In genomic region chr4:186724048-186724860, GRCh38 we compare ENCODE assay signal across 8 cellular contexts. TPM values are rescaled to one million over a fixed set of nuclear protein-coding genes. Genes with fewer than 3 reads are reported as not detected.
DNase-seq lines count a peak whose midpoint lies in the region; ATAC-seq, FAIRE-seq and TF ChIP-seq lines count a peak whose summit lies in the region.

No MANE protein-coding gene starts in this region.

- no peak overlapping the region for H3K4me3 Mint-ChIP-seq in activated CD8-positive, alpha-beta memory T cell treated with anti-CD3 and anti-CD28 coated beads, Interleukin-2, amount 10 ng/mL, durations not matched to agents 7 days and 5 days

- peak overlapping the region; percentile 77; the same call in 1 of the 2 replicates for H2BK15ac ChIP-seq in H1 (ENCODE audit: low read length)

- H3K9me2 ChIP-seq in MM.1S (replicated peaks; ENCODE audit: insufficient read depth, low read length) = no peaks in the 10 kb centered on the region

- peak overlapping the region; percentile 84; the same call in 1 of the 2 replicates for H4K8ac ChIP-seq in H1 (ENCODE audit: extremely low read depth, insufficient read depth, low read length)

- H2BK20ac ChIP-seq in H1 (ENCODE audit: low read length) = no peak overlapping the region

- H3K23ac ChIP-seq in H1 (ENCODE audit: insufficient read length) = no peak overlapping the region

- H3K79me1 ChIP-seq in H1 (ENCODE audit: low read depth, low read length) = no peaks in the 10 kb centered on the region; the same call in 1 of the 2 replicates

- no peak overlapping the region for H3K27ac Mint-ChIP-seq in activated CD8-positive, alpha-beta memory T cell treated with anti-CD3 and anti-CD28 coated beads, Interleukin-2, amount 10 ng/mL, durations not matched to agents 7 days and 5 days

- H2AK5ac ChIP-seq in H1 (ENCODE audit: low read depth, low read length) = no peak overlapping the region

- peak overlapping the region; percentile 77; the same call in 1 of the 2 replicates for H2BK12ac ChIP-seq in H1 (ENCODE audit: low read depth, low read length)

- H2BK5ac ChIP-seq in H1 (ENCODE audit: low read depth, low read length) = peak overlapping the region; percentile 87

- H3K4me3 ChIP-seq in MM.1S (ENCODE audit: low read length) (peak overlapping the region; percentile 64), H1 (ENCODE audit: extremely low read depth in 1 of 4, insufficient read depth in 2 of 4, low read depth in 3 of 4, low read length in 4 of 4) (peak overlapping the region; percentile 75 to 99 (median 96)), upper lobe of right lung (peak overlapping the region; percentile 71)

- H4K91ac ChIP-seq in H1 (replicated peaks; ENCODE audit: insufficient read length, low read length) = peak overlapping the region; percentile 92

- peak in 1 of 2 experiments; percentile 34; a peak in 1 of 3 replicates for TF ChIP-seq POLR2A in H1 (IDR thresholded peaks at IDR 0.05; ENCODE audit: control extremely low read depth in 1 of 2, low read depth in 2 of 2, low read length in 2 of 2)

- H3K27me3 ChIP-seq in MM.1S (replicated peaks; ENCODE audit: insufficient read depth, low read length) (no peaks in the 10 kb centered on the region), H1 (replicated peaks in 1 of 4; ENCODE audit: control insufficient read depth in 3 of 4, extremely low read depth in 1 of 4, insufficient read depth in 3 of 4, low read length in 3 of 4) (peaks cover 0 to 8% (median 0%) of the 10 kb centered on the region in 4 experiments; a peak in 3 of 7 replicates), upper lobe of right lung (peaks cover 13% of the 10 kb centered on the region)

- H3K9ac ChIP-seq in MM.1S (ENCODE audit: low read length) (peak overlapping the region; percentile 92), H1 (replicated peaks in 1 of 4; ENCODE audit: extremely low read depth in 1 of 4, low read depth in 3 of 4, low read length in 3 of 4) (peak overlapping the region; percentile 69 to 88 (median 78))

- H3K79me2 ChIP-seq in MM.1S (ENCODE audit: low read length) (peaks cover 66% of the 10 kb centered on the region), H1 (ENCODE audit: control insufficient read depth in 1 of 2, insufficient read depth in 2 of 2, low read length in 2 of 2) (peaks cover 9 to 38% of the 10 kb centered on the region in 2 experiments)

- H3K27ac ChIP-seq in MM.1S (ENCODE audit: low read length) (peak overlapping the region; percentile 81; the same call in 1 of the 2 replicates), H1 (ENCODE audit: low read depth, low read length) (peak overlapping the region; percentile 91), upper lobe of right lung (peak overlapping the region; percentile 71)

- 1% methylated on average over 34 of the region's 64 CpGs; no CpG with 5 or more reads in 1 of the 2 experiments for WGBS in H1 (ENCODE audit: extremely low coverage in 1 of 2, insufficient coverage in 1 of 2, insufficient read length in 1 of 2, insufficient replicate concordance in 2 of 2, low coverage in 1 of 2, low lambda C conversion rate in 2 of 2, missing lambda C conversion rate in 1 of 2), 2 experiments

- H3K23me2 ChIP-seq in H1 (ENCODE audit: low read depth, low read length) = peaks cover 11% of the 10 kb centered on the region

- ATAC-seq in upper lobe of right lung (peak; percentile 51), GM21619 (IDR thresholded peaks at IDR 0.05; ENCODE audit: unreplicated experiment) (no peak)
- no peak for ATAC-seq in activated CD8-positive, alpha-beta memory T cell treated with anti-CD3 and anti-CD28 coated beads, Interleukin-2, amount 10 ng/mL, durations not matched to agents 7 days and 5 days

- H3K14ac ChIP-seq in H1 (ENCODE audit: insufficient read length) = no peak overlapping the region

- POLR2A ChIA-PET in H1 (lab: Charles Lee; ENCODE audit: partially characterized antibody) = interaction anchor here (0.7 to 2.2 kb wide), 14 partner anchors 8 to 1044 kb away, joined by 3 to 8 read pairs (median 3); partner anchors contain the start of gene F11

- DNase-seq in DMS53 treated with DMSO at 0.1 percent for 48 hours (lab: John Stamatoyannopoulos, UW; ENCODE audit: unreplicated experiment) (peak; percentile 23), MM.1S (peak; percentile 54), H1 (ENCODE audit: low read depth in 1 of 2, low spot score in 2 of 2) (peak in 1 of 2 experiments; percentile 83), medulla oblongata (ENCODE audit: extremely low spot score) (peak; percentile 66), upper lobe of right lung (peak; percentile 72), HPDE6-E6E7 (ENCODE audit: extremely low spot score) (no peak)
- no peak for DNase-seq in activated CD8-positive, alpha-beta memory T cell treated with anti-CD3 and anti-CD28 coated beads, Interleukin-2, amount 10 ng/mL, durations not matched to agents 7 days and 5 days

- H3K18ac ChIP-seq in H1 (ENCODE audit: extremely low read depth, low read length) = peak overlapping the region; percentile 71

- H2BK120ac ChIP-seq in H1 (replicated peaks; ENCODE audit: low read depth, low read length) = peak overlapping the region; percentile 43

- peak overlapping the region; percentile 76 for H4K5ac ChIP-seq in H1 (ENCODE audit: insufficient read length, low read depth, low read length)

- no peaks in the 10 kb centered on the region for H3K9me3 Mint-ChIP-seq in activated CD8-positive, alpha-beta memory T cell treated with anti-CD3 and anti-CD28 coated beads, Interleukin-2, amount 10 ng/mL, durations not matched to agents 7 days and 5 days (ENCODE audit: low read depth)

- H3K27me3 Mint-ChIP-seq in activated CD8-positive, alpha-beta memory T cell treated with anti-CD3 and anti-CD28 coated beads, Interleukin-2, amount 10 ng/mL, durations not matched to agents 7 days and 5 days = peaks cover 59% of the 10 kb centered on the region

- H2AFZ ChIP-seq in MM.1S (ENCODE audit: low read length) (peak overlapping the region; percentile 61; the same call in 1 of the 2 replicates), H1 (ENCODE audit: low read length) (no peak overlapping the region)

- peak overlapping the region; percentile 89 for H3K56ac ChIP-seq in H1 (replicated peaks; ENCODE audit: insufficient read length, low read depth, low read length)

- H3K36me3 Mint-ChIP-seq in activated CD8-positive, alpha-beta memory T cell treated with anti-CD3 and anti-CD28 coated beads, Interleukin-2, amount 10 ng/mL, durations not matched to agents 7 days and 5 days = peaks cover 17% of the 10 kb centered on the region

- peaks cover 9% of the 10 kb centered on the region for H3K4me1 Mint-ChIP-seq in activated CD8-positive, alpha-beta memory T cell treated with anti-CD3 and anti-CD28 coated beads, Interleukin-2, amount 10 ng/mL, durations not matched to agents 7 days and 5 days

- FAIRE-seq in H1 (lab: Jason Lieb, UNC) = no peak

- no peak for TF ChIP-seq RAD21 in H1 (IDR thresholded peaks at IDR 0.05 in 1 of 2, conservative IDR thresholded peaks at IDR 0.05 in 1 of 2; ENCODE audit: low read depth in 2 of 2, low read length in 2 of 2)

- H3K4me1 ChIP-seq in MM.1S (ENCODE audit: low read length) (no peaks in the 10 kb centered on the region), H1 (replicated peaks in 1 of 4; ENCODE audit: control insufficient read depth in 3 of 4, insufficient read depth in 4 of 4, low read length in 3 of 4) (peaks cover 2 to 13% (median 6%) of the 10 kb centered on the region in 4 experiments; a peak in 4 of 7 replicates), upper lobe of right lung (no peaks in the 10 kb centered on the region)

- TF ChIP-seq CTCF in MM.1S (IDR thresholded peaks at IDR 0.05; ENCODE audit: low read length) = no peak
- no peak for TF ChIP-seq CTCF in H1 (IDR thresholded peaks at IDR 0.05; ENCODE audit: control extremely low read depth in 1 of 3, insufficient read depth in 1 of 3, low read depth in 1 of 3, low read length in 3 of 3)
- TF ChIP-seq CTCF in upper lobe of right lung (IDR thresholded peaks at IDR 0.05) = no peak

- H3K4me2 ChIP-seq in MM.1S (ENCODE audit: low read depth, low read length) (peak overlapping the region; percentile 58), H1 (ENCODE audit: insufficient read depth in 1 of 2, low read depth in 2 of 2, low read length in 2 of 2) (peak overlapping the region; percentile 93 to 97)

- intact Hi-C loops in upper lobe of right lung (cut with DNase I) = no loop called here

- H3K36me3 ChIP-seq in MM.1S (replicated peaks; ENCODE audit: insufficient read depth, low read length) = no peaks in the 10 kb centered on the region
- peaks cover 0 to 4% (median 0%) of the 10 kb centered on the region in 4 experiments; a peak in 1 of 8 replicates for H3K36me3 ChIP-seq in H1 (ENCODE audit: control insufficient read depth in 2 of 4, insufficient read depth in 4 of 4, low read length in 3 of 4)
- H3K36me3 ChIP-seq in upper lobe of right lung = no peaks in the 10 kb centered on the region

- no peaks in the 10 kb centered on the region for H3K9me3 ChIP-seq in MM.1S (replicated peaks; ENCODE audit: insufficient read depth, low read length)
- H3K9me3 ChIP-seq in H1 (ENCODE audit: insufficient read depth in 2 of 2, low read depth in 1 of 2, low read length in 1 of 2) = no peaks in the 10 kb centered on the region
- peaks cover 4% of the 10 kb centered on the region for H3K9me3 ChIP-seq in upper lobe of right lung

- peak overlapping the region; percentile 78 for H3K4ac ChIP-seq in H1 (replicated peaks; ENCODE audit: insufficient read length, low read depth, low read length)

- H4K20me1 ChIP-seq in MM.1S (ENCODE audit: insufficient read depth, low read length) (no peaks in the 10 kb centered on the region), H1 (replicated peaks in 1 of 2; ENCODE audit: control insufficient read depth in 1 of 2, insufficient read depth in 2 of 2, low read length in 2 of 2) (peaks cover 9 to 11% of the 10 kb centered on the region in 2 experiments)

- 0 out of 2 replicates have a peak, but pooled peaks cover 5% of the 10 kb centered on the region for H3F3A ChIP-seq in MM.1S (ENCODE audit: insufficient read depth, low read length)

- CTCF ChIA-PET in H1 (lab: Charles Lee; ENCODE audit: partially characterized antibody) = interaction anchor here (0.9 to 1.8 kb wide), 3 partner anchors 54 to 150 kb away, joined by 3 to 4 read pairs (median 3); no protein-coding TSS in a partner anchor
- CTCF ChIA-PET in activated CD8-positive, alpha-beta memory T cell treated with anti-CD3 and anti-CD28 coated beads, Interleukin-2, amount 10 ng/mL, durations not matched to agents 7 days and 5 days (lab: Charles Lee) = no interaction called here

- no peak for TF ChIP-seq EP300 in H1 (IDR thresholded peaks at IDR 0.05; ENCODE audit: borderline replicate concordance in 1 of 2, low read depth in 2 of 2, low read length in 2 of 2)

RNA-seq across cellular contexts. Expression of gene FAT1, which starts 0.6 kb away (rescaled TPM):
- 137 and 144 TPM in 2 replicates for total RNA-seq in H1 (2021; fragmentation: NEBNext Ultra II Directional; extraction: Animal tissue kit (Norgen Biotek cat#: 25700))
- polyA plus RNA-seq in H1 (2011; rRNA removed) = 84.0 and 94.4 TPM in 2 replicates
- 74.4 TPM for polyA plus RNA-seq in H1 (2011; cell fraction: cytosol; rRNA removed)
- polyA plus RNA-seq in H1 (2011; cell fraction: nucleus; rRNA removed) = 371 TPM
- 73.7 to 125 TPM (median 95.6 TPM) in 4 replicates for polyA plus RNA-seq in H1 (2012, experiment 1 of 2)
- polyA plus RNA-seq in H1 (2012, experiment 2 of 2) = 10.8 TPM
- 93.1 TPM for polyA plus RNA-seq in H1 (2013, experiment 1 of 2)
- 69.3 TPM for polyA plus RNA-seq in H1 (2013, experiment 2 of 2)
- 977 and 1,176 TPM in 2 replicates for polyA minus RNA-seq in H1 (2011; rRNA and poly(A)+ RNA removed)
- polyA minus RNA-seq in H1 (2011; cell fraction: cytosol; rRNA and poly(A)+ RNA removed) = 243 TPM
- polyA minus RNA-seq in H1 (2011; cell fraction: nucleus; rRNA and poly(A)+ RNA removed) = 409 TPM
- 84.3 TPM for total RNA-seq in upper lobe of right lung
- total RNA-seq in activated CD8-positive, alpha-beta memory T cell treated with anti-CD3 and anti-CD28 coated beads, Interleukin-2, amount 10 ng/mL, durations not matched to agents 7 days and 5 days = under 1 TPM in 1 of 2 experiments, not detected in 1; 0.05 TPM

Comparison
In these comparisons a context has a peak if more than half of its experiments do, and no peak if none do; other contexts are left out.
1. DNase-seq: peak in DMS53 treated with DMSO at 0.1 percent for 48 hours (single experiment), MM.1S (single experiment), medulla oblongata (single experiment) and upper lobe of right lung (single experiment); none in HPDE6-E6E7 (single experiment) and activated CD8-positive, alpha-beta memory T cell treated with anti-CD3 and anti-CD28 coated beads, Interleukin-2, amount 10 ng/mL, durations not matched to agents 7 days and 5 days (single experiment).
2. RNA of gene FAT1, which starts 0.6 kb away (total RNA-seq): 137 to 144 TPM in H1 and 84.3 TPM in upper lobe of right lung (single experiment); 0.05 TPM in activated CD8-positive, alpha-beta memory T cell treated with anti-CD3 and anti-CD28 coated beads, Interleukin-2, amount 10 ng/mL, durations not matched to agents 7 days and 5 days; every median in the first group is over 10 times any median in the second.
3. Peak in every context shown above with its lines, with median percentiles within 50 percentile points of each other: H3K27ac ChIP-seq and H3K4me3 ChIP-seq.